ENCODE assay signal across 9 cellular contexts in the genomic region with DNA sequence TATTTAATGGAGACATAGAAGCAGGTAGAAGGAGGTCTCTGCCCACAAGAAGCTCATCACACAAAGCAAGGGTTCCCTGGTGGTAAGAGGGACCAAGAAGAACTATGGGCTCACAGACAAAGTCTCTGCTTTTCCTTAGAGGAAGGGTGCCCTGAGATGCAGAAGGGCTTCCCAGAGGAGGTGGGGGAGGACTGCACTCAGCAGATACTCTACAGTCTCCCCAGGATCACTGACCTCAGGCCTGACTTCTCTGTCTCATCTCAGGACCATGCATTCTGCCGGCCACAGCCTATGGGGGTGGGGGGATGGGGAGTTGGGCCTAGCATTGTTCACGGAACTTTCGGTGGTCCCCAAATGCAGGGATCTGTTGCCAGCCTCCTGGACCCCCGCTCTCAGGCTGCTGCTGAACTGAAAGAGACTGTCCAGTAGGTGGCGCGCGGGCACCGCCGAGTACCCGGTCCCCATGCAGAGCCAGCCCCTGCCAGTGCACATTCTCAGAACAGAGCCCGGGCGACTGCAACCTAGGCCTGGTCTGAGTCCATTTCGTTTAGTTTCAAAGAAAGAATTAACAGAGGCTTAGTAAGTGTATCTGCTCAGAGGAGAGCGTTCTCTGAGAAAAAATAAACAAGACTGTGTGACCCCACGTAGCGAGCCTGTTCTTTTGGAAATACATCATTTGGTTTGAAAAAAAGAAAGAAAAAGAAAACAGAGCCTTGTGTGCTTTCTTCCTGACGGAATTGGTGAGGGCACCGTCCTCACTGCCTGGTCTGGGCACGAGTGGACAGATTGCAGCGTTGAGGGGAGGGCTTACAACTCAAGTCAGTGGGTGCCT.
DNase-seq lines count a peak whose midpoint lies in the region; ATAC-seq and TF ChIP-seq lines count a peak whose summit lies in the region.
"Had no signal": no experiment of that assay in that cellular context is flagged by ENCODE, and none has a peak within 500 bp of the region (broad histone marks: within the 10 kb centered on the region; RNA-seq: fewer than 3 reads in every experiment).

No MANE protein-coding gene starts in this region.

- no peaks in the 10 kb centered on the region for H3K79me2 ChIP-seq in OCI-LY7 (ENCODE audit: insufficient read depth, low read depth, low read length)

- no peaks in the 10 kb centered on the region for H4K20me1 ChIP-seq in OCI-LY7 (ENCODE audit: insufficient read depth, low read length)

- intact Hi-C loops in OCI-LY7 (cut with micrococcal nuclease; ENCODE audit: unreplicated experiment) (loop anchor here (2.0 to 10.0 kb wide), 6 partner anchors 551 to 1397 kb away; a partner anchor contains a TSS), heart right ventricle (cut with DNase I) (loop anchor here in 9 of 10 donors (1.0 to 10.0 kb wide), 12 partner anchors 23 to 1401 kb away; no protein-coding TSS in a partner anchor)

- no peak overlapping the region for H2AFZ ChIP-seq in OCI-LY7 (ENCODE audit: low read length)

- WGBS in heart right ventricle, 2 donors: 19% methylated on average over 20 of the region's 20 CpGs

- H3K36me3 ChIP-seq in BE2C (no peaks in the 10 kb centered on the region), OCI-LY7 (ENCODE audit: insufficient read depth, low read length) (no peaks in the 10 kb centered on the region), adipocyte (ENCODE audit: control insufficient read depth, insufficient read depth, low read length, severe bottlenecking) (no peaks in the 10 kb centered on the region), heart right ventricle (no peaks in the 10 kb centered on the region)

- no peak overlapping the region for H3K4me2 ChIP-seq in OCI-LY7 (ENCODE audit: low read length)

- CTCF ChIA-PET in OCI-LY7 (lab: Charles Lee; ENCODE audit: unreplicated experiment): no interaction called here

- ATAC-seq in heart right ventricle (peak; percentile 78 to 92 (median 90)), HG03378 (IDR thresholded peaks at IDR 0.05; ENCODE audit: unreplicated experiment) (no peak)

- H3K27me3 ChIP-seq in BE2C: no peaks in the 10 kb centered on the region
- no peaks in the 10 kb centered on the region for H3K27me3 ChIP-seq in adipocyte (replicated peaks; ENCODE audit: control insufficient read depth, insufficient read depth, low read length)
- no peaks in the 10 kb centered on the region for H3K27me3 ChIP-seq in heart right ventricle

- H3K9me3 ChIP-seq in BE2C (no peaks in the 10 kb centered on the region), OCI-LY7 (ENCODE audit: low read length) (no peaks in the 10 kb centered on the region), adipocyte (ENCODE audit: control insufficient read depth, low read length) (no peaks in the 10 kb centered on the region), heart right ventricle (no peaks in the 10 kb centered on the region)

- POLR2A ChIA-PET in OCI-LY7 (lab: Charles Lee): no interaction called here

- peak overlapping the region; percentile 39 for H3K9ac ChIP-seq in adipocyte (ENCODE audit: low read length)

- H3K9me2 ChIP-seq in OCI-LY7 (ENCODE audit: insufficient read depth, low read length): no peaks in the 10 kb centered on the region

- DNase-seq in BE2C (peak; percentile 78), GM19238 (ENCODE audit: insufficient read length, low spot score) (peak; percentile 54), HT-29 (ENCODE audit: low spot score) (peak; percentile 54), OCI-LY7 (ENCODE audit: low spot score) (peak; percentile 60), adipocyte (ENCODE audit: low read depth) (peak; percentile 91), heart right ventricle (peak; percentile 72 to 79), putamen (ENCODE audit: low spot score) (peak; percentile 53)

- no TSS peak for BruUV-seq in OCI-LY7 (replicated peaks; lab: Mats Ljungman, UMichigan)

- TF ChIP-seq CTCF in BE2C (IDR thresholded peaks at IDR 0.05; ENCODE audit: low read depth, low read length) (peak; percentile 61), OCI-LY7 (conservative IDR thresholded peaks at IDR 0.05; ENCODE audit: low read length) (peak; percentile 90), heart right ventricle (IDR thresholded peaks at IDR 0.05) (peak; percentile 67 to 89 (median 87))

- no peak overlapping the region for H3K27ac ChIP-seq in OCI-LY7 (ENCODE audit: low read depth, low read length, poor library complexity, severe bottlenecking)
- H3K27ac ChIP-seq in heart right ventricle: no peak overlapping the region

- H3K4me3 ChIP-seq in BE2C (ENCODE audit: low read depth, low read length): no peak overlapping the region
- no peak overlapping the region for H3K4me3 ChIP-seq in OCI-LY7 (ENCODE audit: low read depth, low read length, poor library complexity, severe bottlenecking)
- no peak overlapping the region for H3K4me3 ChIP-seq in adipocyte (ENCODE audit: low read length)
- H3K4me3 ChIP-seq in heart right ventricle: no peak overlapping the region
- H3K4me3 ChIP-seq: skin epidermis had no signal

- H3K4me1 ChIP-seq in BE2C: no peaks in the 10 kb centered on the region
- H3K4me1 ChIP-seq in OCI-LY7 (ENCODE audit: insufficient read depth, low read length, poor library complexity, severe bottlenecking): no peaks in the 10 kb centered on the region
- H3K4me1 ChIP-seq in adipocyte (ENCODE audit: control insufficient read depth, insufficient read depth, low read length): peaks cover 8% of the 10 kb centered on the region
- peaks cover 0 to 4% (median 0%) of the 10 kb centered on the region in 9 donors for H3K4me1 ChIP-seq in heart right ventricle
